Comparison of ENCODE assay signal across 1 cellular context in genomic region chr11:6647282-6647679, GRCh38.
A peak's percentile ranks its signal among the peaks of the same experiment; 100 is the strongest.
TF ChIP-seq lines count a peak whose summit lies in the region.

No MANE protein-coding gene starts in this region.

TF ChIP-seq in GM12878, 131 proteins besides CTCF, POLR2A, EP300 and RAD21:
- TF ChIP-seq TAF1 (IDR thresholded peaks at IDR 0.05; ENCODE audit: borderline replicate concordance, low read depth, low read length) (no peak), DPF2 (IDR thresholded peaks at IDR 0.05) (0 out of 2 replicates have a peak, but pooled peaks have one; percentile 1), BACH1 (IDR thresholded peaks at IDR 0.05; ENCODE audit: borderline replicate concordance) (0 out of 2 replicates have a peak, but pooled peaks have one; percentile 19), NR2C1 (IDR thresholded peaks at IDR 0.05) (no peak), RELB (IDR thresholded peaks at IDR 0.05; ENCODE audit: low read depth) (peak; percentile 0; the same call in 1 of the 2 replicates), SMARCA5 (IDR thresholded peaks at IDR 0.05) (0 out of 2 replicates have a peak, but pooled peaks have one; percentile 31), CREM (IDR thresholded peaks at IDR 0.05; ENCODE audit: low read depth) (no peak), CBX3 (IDR thresholded peaks at IDR 0.05; ENCODE audit: borderline replicate concordance, low read depth) (no peak)
- TF ChIP-seq, protein P1, sequence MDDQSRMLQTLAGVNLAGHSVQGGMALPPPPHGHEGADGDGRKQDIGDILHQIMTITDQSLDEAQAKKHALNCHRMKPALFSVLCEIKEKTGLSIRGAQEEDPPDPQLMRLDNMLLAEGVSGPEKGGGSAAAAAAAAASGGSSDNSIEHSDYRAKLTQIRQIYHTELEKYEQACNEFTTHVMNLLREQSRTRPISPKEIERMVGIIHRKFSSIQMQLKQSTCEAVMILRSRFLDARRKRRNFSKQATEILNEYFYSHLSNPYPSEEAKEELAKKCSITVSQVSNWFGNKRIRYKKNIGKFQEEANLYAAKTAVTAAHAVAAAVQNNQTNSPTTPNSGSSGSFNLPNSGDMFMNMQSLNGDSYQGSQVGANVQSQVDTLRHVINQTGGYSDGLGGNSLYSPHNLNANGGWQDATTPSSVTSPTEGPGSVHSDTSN (IDR thresholded peaks at IDR 0.05; ENCODE audit: insufficient replicate concordance, low read depth, low read length): no peak
